Comparison of ENCODE assay signal across 8 cellular contexts in the genomic region with DNA sequence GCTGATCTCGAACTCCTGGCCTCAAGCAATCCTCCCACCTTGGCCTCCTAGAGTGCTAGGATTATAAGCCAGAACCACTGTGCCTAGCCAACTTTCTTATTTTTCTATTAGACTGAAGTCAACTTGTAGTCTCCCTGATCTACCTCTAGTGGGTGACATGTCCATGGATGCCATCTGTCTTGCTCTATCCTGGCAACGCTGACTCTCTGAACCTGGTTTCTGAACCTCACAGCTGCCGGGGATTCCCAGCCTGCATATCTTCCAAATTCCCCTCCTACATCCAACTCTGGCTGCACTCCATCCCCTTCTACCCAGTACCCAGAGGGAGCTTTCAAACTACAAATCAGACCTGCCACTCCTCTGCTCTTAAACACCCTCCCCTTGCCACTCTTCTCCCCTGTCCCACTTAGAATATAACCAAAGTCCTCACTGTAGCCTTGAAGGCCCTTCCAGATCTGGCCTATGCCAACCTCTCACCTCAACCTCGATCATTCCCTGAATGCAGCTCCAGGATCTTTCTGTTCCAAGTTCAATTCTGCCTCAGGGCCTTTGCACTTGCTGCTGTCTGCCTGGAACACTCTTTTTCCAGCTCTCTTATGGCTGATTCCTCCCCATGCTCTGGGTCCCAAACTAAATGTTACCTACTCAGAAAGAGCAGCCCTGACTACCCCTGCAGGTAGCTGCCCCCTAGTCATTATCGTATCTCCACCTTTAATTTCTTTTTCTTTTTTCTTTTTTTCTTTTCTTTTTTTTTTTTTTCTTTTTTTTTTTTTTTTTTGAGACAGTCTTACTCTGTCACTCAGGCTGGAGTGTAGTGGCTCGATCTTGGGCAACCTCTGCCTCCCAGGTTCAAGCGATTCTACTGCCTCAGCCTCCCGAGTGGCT. TPM values are rescaled to one million over a fixed set of nuclear protein-coding genes. Genes with fewer than 3 reads are reported as not detected.
DNase-seq lines count a peak whose midpoint lies in the region; ATAC-seq and TF ChIP-seq lines count a peak whose summit lies in the region.
"Had no signal": no experiment of that assay in that cellular context is flagged by ENCODE, and none has a peak within 500 bp of the region (broad histone marks: within the 10 kb centered on the region; RNA-seq: fewer than 3 reads in every experiment).

No MANE protein-coding gene starts in this region.

- H3K4me3 ChIP-seq in BE2C (ENCODE audit: low read depth, low read length) (no peak overlapping the region), foreskin fibroblast (ENCODE audit: low read depth in 1 of 2, low read length in 2 of 2) (no peak overlapping the region), smooth muscle cell (no peak overlapping the region), upper lobe of right lung (no peak overlapping the region)

- TF ChIP-seq CTCF in BE2C (IDR thresholded peaks at IDR 0.05; ENCODE audit: low read depth, low read length): peak; percentile 21; the same call in 1 of the 2 replicates
- peak; percentile 23 for TF ChIP-seq CTCF in foreskin fibroblast (IDR thresholded peaks at IDR 0.05; ENCODE audit: low read depth, low read length)
- no peak for TF ChIP-seq CTCF in smooth muscle cell (IDR thresholded peaks at IDR 0.05; ENCODE audit: borderline replicate concordance, insufficient read depth, poor library complexity, severe bottlenecking)
- TF ChIP-seq CTCF in upper lobe of right lung (IDR thresholded peaks at IDR 0.05): no peak

- WGBS in smooth muscle cell (ENCODE audit: low lambda C conversion rate): 95% methylated on average over 8 of the region's 8 CpGs

- no peaks in the 10 kb centered on the region for H4K20me1 ChIP-seq in smooth muscle cell (ENCODE audit: low read depth)

- H3K36me3 ChIP-seq in BE2C (no peaks in the 10 kb centered on the region; the same call in 1 of the 2 replicates), smooth muscle cell (ENCODE audit: low read depth) (no peaks in the 10 kb centered on the region), upper lobe of right lung (peaks cover 8% of the 10 kb centered on the region)

- H3K79me2 ChIP-seq in smooth muscle cell (ENCODE audit: low read depth): peaks cover 5% of the 10 kb centered on the region

- DNase-seq in BE2C (no peak), NCI-H1694 treated with DMSO at 0.1 percent for 48 hours (lab: John Stamatoyannopoulos, UW) (peak; percentile 87), foreskin fibroblast (peak in 1 of 2 donors; percentile 42), GM19238 (ENCODE audit: insufficient read length, low spot score) (no peak), smooth muscle cell (lab: John Stamatoyannopoulos, UW; ENCODE audit: unreplicated experiment) (no peak), upper lobe of right lung (no peak)
- DNase-seq: activated CD4-positive, alpha-beta T cell treated with anti-CD3 and anti-CD28 coated beads for 36 hours; islet precursor cell had no signal

- ATAC-seq in upper lobe of right lung: no peak
- ATAC-seq: activated CD4-positive, alpha-beta T cell treated with anti-CD3 and anti-CD28 coated beads for 36 hours had no signal

- H3K9me3 ChIP-seq in BE2C: no peaks in the 10 kb centered on the region
- no peaks in the 10 kb centered on the region for H3K9me3 ChIP-seq in smooth muscle cell (replicated peaks; ENCODE audit: low read depth)
- H3K9me3 ChIP-seq in upper lobe of right lung: no peaks in the 10 kb centered on the region

- H3F3A ChIP-seq in smooth muscle cell (ENCODE audit: low read depth): peaks cover 4% of the 10 kb centered on the region

- no peaks in the 10 kb centered on the region for H3K27me3 ChIP-seq in BE2C
- no peaks in the 10 kb centered on the region for H3K27me3 ChIP-seq in smooth muscle cell (ENCODE audit: low read depth)
- no peaks in the 10 kb centered on the region for H3K27me3 ChIP-seq in upper lobe of right lung

- H3K4me1 ChIP-seq in BE2C: peaks cover 6% of the 10 kb centered on the region; the same call in 1 of the 2 replicates
- peaks cover 13% of the 10 kb centered on the region for H3K4me1 ChIP-seq in smooth muscle cell (ENCODE audit: low read depth)
- no peaks in the 10 kb centered on the region for H3K4me1 ChIP-seq in upper lobe of right lung

- intact Hi-C loops in upper lobe of right lung (cut with DNase I): no loop called here

- H3K27ac ChIP-seq in smooth muscle cell (ENCODE audit: low read depth) (no peak overlapping the region), upper lobe of right lung (no peak overlapping the region)

- no peak overlapping the region for H3K4me2 ChIP-seq in smooth muscle cell

- no peak overlapping the region for H2AFZ ChIP-seq in smooth muscle cell (ENCODE audit: low read depth)

- no peak overlapping the region for H3K9ac ChIP-seq in smooth muscle cell (ENCODE audit: low read depth)

RNA-seq across cellular contexts. Expression of gene CLIP3, which starts 2.2 kb away (rescaled TPM):
- polyA plus RNA-seq in BE2C (2012; ENCODE audit: insufficient read depth, insufficient read length, low read depth): 27.7 TPM
- total RNA-seq in smooth muscle cell: 3.7 and 10.7 TPM in 2 replicates
- polyA plus RNA-seq in smooth muscle cell: 35.2 and 36.7 TPM in 2 replicates
- 10.5 TPM for total RNA-seq in upper lobe of right lung

RNA-seq across cellular contexts. Expression of gene ALKBH6, which starts 16.5 kb away (rescaled TPM):
- 24.4 TPM for polyA plus RNA-seq in BE2C (2012; ENCODE audit: insufficient read depth, insufficient read length, low read depth)
- total RNA-seq in smooth muscle cell (26.2 and 35.4 TPM in 2 replicates), upper lobe of right lung (18.7 TPM)
- polyA plus RNA-seq in smooth muscle cell: 36.1 and 37.4 TPM in 2 replicates

RNA-seq across cellular contexts. Expression of gene SYNE4, which starts 21.9 kb away (rescaled TPM):
- 0.31 TPM for polyA plus RNA-seq in BE2C (2012; ENCODE audit: insufficient read depth, insufficient read length, low read depth)
- total RNA-seq in smooth muscle cell (1.1 and 1.9 TPM in 2 replicates), upper lobe of right lung (8.1 TPM)
- polyA plus RNA-seq in smooth muscle cell: 2.6 and 8.8 TPM in 2 replicates

RNA-seq across cellular contexts. Expression of gene THAP8, which starts 23.6 kb away (rescaled TPM):
- 14.1 TPM for polyA plus RNA-seq in BE2C (2012; ENCODE audit: insufficient read depth, insufficient read length, low read depth)
- total RNA-seq in smooth muscle cell: 9.3 and 13.1 TPM in 2 replicates
- polyA plus RNA-seq in smooth muscle cell: 13.1 and 22.9 TPM in 2 replicates
- total RNA-seq in upper lobe of right lung: 5.2 TPM

RNA-seq across cellular contexts. Expression of gene WDR62, which starts 24.2 kb away (rescaled TPM):
- polyA plus RNA-seq in BE2C (2012; ENCODE audit: insufficient read depth, insufficient read length, low read depth): 4.0 TPM
- total RNA-seq in smooth muscle cell: 1.0 and 1.5 TPM in 2 replicates
- 2.1 and 4.6 TPM in 2 replicates for polyA plus RNA-seq in smooth muscle cell
- 0.93 TPM for total RNA-seq in upper lobe of right lung

Comparison
In these comparisons a context has a peak if more than half of its experiments do, and no peak if none do; other contexts are left out.
1. CTCF ChIP-seq: peak in BE2C (single experiment) and foreskin fibroblast (single experiment); none in smooth muscle cell (single experiment) and upper lobe of right lung (single experiment).